In the genomic region with DNA sequence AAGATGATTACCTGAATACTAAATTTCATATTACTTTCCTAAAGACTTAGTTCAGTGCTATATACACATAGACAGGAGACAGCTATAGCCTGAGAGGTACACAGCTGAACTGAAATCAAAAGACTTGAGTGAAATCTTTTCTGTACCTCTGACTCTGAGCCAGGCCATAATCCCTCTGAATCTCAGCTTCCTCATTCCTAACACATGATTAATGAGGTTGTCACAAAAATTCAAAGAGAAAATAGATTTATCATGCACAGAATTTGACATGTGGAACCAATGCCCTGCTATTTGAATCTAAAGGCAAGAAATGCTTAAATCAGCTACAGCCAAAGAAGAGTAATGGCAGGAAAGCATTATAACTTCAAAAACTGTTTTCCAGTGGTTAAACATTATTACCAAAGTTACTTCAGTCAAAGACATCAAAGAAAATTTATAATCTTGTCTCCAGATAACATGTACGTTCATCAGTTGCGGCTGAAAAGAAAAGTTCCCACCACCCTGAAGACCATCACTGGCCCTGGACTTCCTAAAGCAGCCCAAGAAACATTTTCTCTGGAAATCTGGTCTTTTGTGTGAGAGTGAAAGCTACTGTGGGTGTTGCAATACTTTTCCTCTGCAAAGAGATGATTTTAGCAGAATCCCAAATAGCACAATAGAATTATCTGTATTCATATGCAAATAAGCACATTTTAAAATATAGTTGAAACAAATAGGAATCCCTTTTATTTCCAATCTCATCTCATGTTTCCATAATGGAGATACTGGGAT, we compare ENCODE assay signal across 18 cellular contexts. TPM values are rescaled to one million over a fixed set of nuclear protein-coding genes. Genes with fewer than 3 reads are reported as not detected.
DNase-seq lines count a peak whose midpoint lies in the region; ATAC-seq and TF ChIP-seq lines count a peak whose summit lies in the region.
"Had no signal": no experiment of that assay in that cellular context is flagged by ENCODE, and none has a peak within 500 bp of the region (broad histone marks: within the 10 kb centered on the region; RNA-seq: fewer than 3 reads in every experiment).

No MANE protein-coding gene starts in this region.

- no peaks in the 10 kb centered on the region for H3K27me3 ChIP-seq in upper lobe of right lung
- H3K27me3 ChIP-seq in gastroesophageal sphincter, result no peaks in the 10 kb centered on the region
- H3K27me3 ChIP-seq: upper lobe of left lung had no signal

- peak; percentile 27 for DNase-seq in NOMO-1 treated with DMSO at 0.1 percent for 48 hours (lab: John Stamatoyannopoulos, UW; ENCODE audit: unreplicated experiment)
- DNase-seq in NOMO-1 treated with dmso at 0.1 percent for 144 hours (lab: John Stamatoyannopoulos, UW; ENCODE audit: unreplicated experiment), result no peak
- DNase-seq in astrocyte of the hippocampus (ENCODE audit: low read depth, low spot score), result peak; percentile 68
- DNase-seq in iris pigment epithelial cell (ENCODE audit: low read depth), result peak; percentile 87
- DNase-seq in upper lobe of right lung, result no peak
- no peak for DNase-seq in G401 (ENCODE audit: low spot score)
- no peak for DNase-seq in central memory CD4-positive, alpha-beta T cell
- DNase-seq: activated CD4-positive, CD25-positive, alpha-beta regulatory T cell treated with anti-CD3 and anti-CD28 coated beads, Interleukin-2, amount 50 U/mL, for 72 hours; CD4-positive, CD25-positive, alpha-beta regulatory T cell; NCI-H1105 treated with DMSO at 0.1 percent for 48 hours; NCI-H2227 treated with DMSO at 0.1 percent for 48 hours; stimulated activated CD4-positive, alpha-beta T cell treated with anti-CD3 and anti-CD28 coated beads, Interleukin-4, amount 100 ng/mL, for 1 hour; T-cell; upper lobe of left lung had no signal

- WGBS in gastroesophageal sphincter (ENCODE audit: low coverage in 1 of 2), 2 donors, result 75 to 80% methylated on average over 1 to 2 of the region's 2 CpGs

- no peak for TF ChIP-seq CTCF in upper lobe of right lung (IDR thresholded peaks at IDR 0.05)
- no peak for TF ChIP-seq CTCF in gastroesophageal sphincter (IDR thresholded peaks at IDR 0.05)

- ATAC-seq in upper lobe of right lung (peak; percentile 46), gastroesophageal sphincter (no peak)
- ATAC-seq: sciatic nerve, T-cell had no signal

- TF ChIP-seq EP300 in gastroesophageal sphincter (IDR thresholded peaks at IDR 0.05), result no peak

- no peaks in the 10 kb centered on the region for H3K9me3 ChIP-seq in upper lobe of right lung
- H3K9me3 ChIP-seq in gastroesophageal sphincter, result no peaks in the 10 kb centered on the region
- H3K9me3 ChIP-seq: upper lobe of left lung had no signal

- in situ Hi-C loops in G401 (cut with HindIII; ENCODE audit: low sequenced_read_pairs), result no loop called here

- H3K27ac ChIP-seq in upper lobe of right lung (no peak overlapping the region), gastroesophageal sphincter (no peak overlapping the region)
- H3K27ac ChIP-seq: 22Rv1, upper lobe of left lung had no signal

- H3K4me1 ChIP-seq in upper lobe of right lung (no peaks in the 10 kb centered on the region), gastroesophageal sphincter (no peaks in the 10 kb centered on the region)

- no peaks in the 10 kb centered on the region for H3K36me3 ChIP-seq in upper lobe of right lung
- H3K36me3 ChIP-seq in gastroesophageal sphincter, result no peaks in the 10 kb centered on the region
- H3K36me3 ChIP-seq: upper lobe of left lung had no signal

- TF ChIP-seq POLR2A in gastroesophageal sphincter (IDR thresholded peaks at IDR 0.05), result no peak

- intact Hi-C loops in upper lobe of right lung (cut with DNase I), result no loop called here

- H3K4me3 ChIP-seq in upper lobe of right lung (no peak overlapping the region), gastroesophageal sphincter (no peak overlapping the region)
- H3K4me3 ChIP-seq: lung, upper lobe of left lung had no signal

RNA-seq across cellular contexts. Expression of a gene that starts 13.8 kb away (rescaled TPM):
- total RNA-seq in upper lobe of right lung (628 TPM), gastroesophageal sphincter (100 to 1,000 TPM in 3 of 4 donors, 10 to 100 TPM in 1; 90.9 to 208 (median 174) TPM)
- 99.3 and 135 TPM in 2 replicates for total RNA-seq in G401 (2014; rRNA removed; shearing (Covaris generic))

Comparison
In these comparisons a context has a peak if more than half of its experiments do, and no peak if none do; other contexts are left out.
1. DNase-seq: peak in NOMO-1 treated with DMSO at 0.1 percent for 48 hours (single experiment), astrocyte of the hippocampus (single experiment) and iris pigment epithelial cell (single experiment); none in NOMO-1 treated with dmso at 0.1 percent for 144 hours (single experiment), upper lobe of right lung (single experiment), G401 (single experiment) and central memory CD4-positive, alpha-beta T cell (single experiment).